25 cellular contexts compared by ENCODE assay signal in the genomic region with DNA sequence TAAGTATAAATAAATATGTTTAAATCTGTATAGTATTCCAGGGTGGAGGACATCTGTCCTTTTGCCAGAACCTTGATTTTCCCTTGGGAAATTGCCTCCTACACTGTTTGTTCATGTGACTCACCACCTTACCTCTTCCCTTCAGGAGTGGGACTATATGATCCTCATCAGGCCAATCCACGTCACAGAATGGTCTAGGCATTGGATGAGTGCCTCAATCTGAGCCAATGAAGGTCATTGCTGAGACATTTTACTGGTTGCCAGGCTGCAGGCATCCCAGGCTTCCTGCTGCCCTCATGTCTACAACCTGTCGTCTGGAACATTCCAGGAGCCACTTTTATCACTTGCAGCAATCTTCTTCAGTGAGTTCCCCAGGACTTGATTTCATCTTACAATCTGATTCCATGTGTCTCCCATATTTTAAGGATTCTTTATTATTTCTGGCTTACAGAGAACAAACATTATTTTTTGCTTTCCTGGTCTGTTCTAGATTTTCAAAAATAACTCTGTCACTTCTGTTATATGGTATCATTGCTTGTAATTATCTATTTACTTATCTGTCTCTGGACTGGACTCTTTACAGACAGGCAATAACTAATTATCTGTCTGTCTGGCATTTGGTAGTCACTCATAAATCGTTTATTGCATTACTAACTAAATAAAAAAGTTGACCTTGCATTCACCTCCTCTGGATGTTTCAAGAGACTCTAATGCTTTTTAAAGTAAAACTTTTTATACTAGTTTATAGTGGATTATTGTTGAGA.
DNase-seq lines count a peak whose midpoint lies in the region; FAIRE-seq and TF ChIP-seq lines count a peak whose summit lies in the region.
"Had no signal": no experiment of that assay in that cellular context is flagged by ENCODE, and none has a peak within 500 bp of the region (broad histone marks: within the 10 kb centered on the region; RNA-seq: fewer than 3 reads in every experiment).

No MANE protein-coding gene starts in this region.

- H3K27me3 Mint-ChIP-seq in HFFc6 (ENCODE audit: insufficient read depth), result peaks cover 9% of the 10 kb centered on the region
- no peaks in the 10 kb centered on the region for H3K27me3 Mint-ChIP-seq in nephron (ENCODE audit: low read depth)

- H3K4me3 ChIP-seq in bronchial epithelial cell (ENCODE audit: low read depth, low read length), result no peak overlapping the region
- H3K4me3 ChIP-seq: esophagus muscularis mucosa, upper lobe of left lung had no signal

- H3K27ac Mint-ChIP-seq in HFFc6 (no peak overlapping the region), nephron (peak overlapping the region in 2 of 3 experiments; percentile 27 to 79)
- H3K27ac Mint-ChIP-seq: activated CD8-positive, alpha-beta T cell treated with anti-CD3 and anti-CD28 coated beads for 36 hours; activated naive CD4-positive, alpha-beta T cell treated with anti-CD3 and anti-CD28 coated beads for 36 hours; activated T-helper 1 cell treated with anti-CD3 and anti-CD28 coated beads, Interleukin-12 subunit alpha, Interleukin-12 subunit beta, Interleukin-2, Interleukin-4 antibody, amounts not matched to agents 30 ng/mL and 10 ng/mL and 1 ng/mL, durations not matched to agents 14 hours and 24 hours and 36 hours; CD8-positive, alpha-beta T cell; H9; stimulated activated effector memory CD8-positive, alpha-beta T cell treated with anti-CD3 and anti-CD28 coated beads, Interleukin-12 subunit alpha, Interleukin-12 subunit beta, amount 100 ng/mL, for 72 hours; T-helper 1 cell treated with Interleukin-12 subunit alpha and Interleukin-12 subunit beta and Interleukin-4 antibody, amounts not matched to agents 30 μg/mL and 1 μg/mL, for 36 hours had no signal

- no peak overlapping the region for H3K4me3 Mint-ChIP-seq in HFFc6
- no peak overlapping the region for H3K4me3 Mint-ChIP-seq in nephron
- H3K4me3 Mint-ChIP-seq: activated CD8-positive, alpha-beta T cell treated with anti-CD3 and anti-CD28 coated beads for 36 hours; activated naive CD4-positive, alpha-beta T cell treated with anti-CD3 and anti-CD28 coated beads for 36 hours; activated T-helper 1 cell treated with anti-CD3 and anti-CD28 coated beads, Interleukin-12 subunit alpha, Interleukin-12 subunit beta, Interleukin-2, Interleukin-4 antibody, amounts not matched to agents 30 ng/mL and 10 ng/mL and 1 ng/mL, durations not matched to agents 14 hours and 24 hours and 36 hours; CD8-positive, alpha-beta T cell; H9; stimulated activated effector memory CD8-positive, alpha-beta T cell treated with anti-CD3 and anti-CD28 coated beads, Interleukin-12 subunit alpha, Interleukin-12 subunit beta, amount 100 ng/mL, for 72 hours; T-helper 1 cell treated with Interleukin-12 subunit alpha and Interleukin-12 subunit beta and Interleukin-4 antibody, amounts not matched to agents 30 μg/mL and 1 μg/mL, for 36 hours had no signal

- peaks cover 5% of the 10 kb centered on the region for H3K27me3 ChIP-seq in bronchial epithelial cell (ENCODE audit: control insufficient read depth, insufficient read depth, low read length)
- H3K27me3 ChIP-seq: esophagus muscularis mucosa, upper lobe of left lung had no signal

- H3K4me1 Mint-ChIP-seq in HFFc6 (ENCODE audit: low read depth), result peaks cover 12% of the 10 kb centered on the region
- H3K4me1 Mint-ChIP-seq in nephron, result peaks cover 54% of the 10 kb centered on the region
- H3K4me1 Mint-ChIP-seq: stimulated activated effector memory CD8-positive, alpha-beta T cell treated with anti-CD3 and anti-CD28 coated beads, Interleukin-12 subunit alpha, Interleukin-12 subunit beta, amount 100 ng/mL, for 72 hours had no signal

- H3K36me3 ChIP-seq in bronchial epithelial cell (ENCODE audit: control insufficient read depth, insufficient read depth, low read length), result no peaks in the 10 kb centered on the region
- H3K36me3 ChIP-seq: esophagus muscularis mucosa, upper lobe of left lung had no signal

- H3K9me3 Mint-ChIP-seq in HFFc6, result no peaks in the 10 kb centered on the region
- H3K9me3 Mint-ChIP-seq in nephron, result no peaks in the 10 kb centered on the region
- H3K9me3 Mint-ChIP-seq: activated CD8-positive, alpha-beta T cell treated with anti-CD3 and anti-CD28 coated beads for 36 hours; activated T-helper 1 cell treated with anti-CD3 and anti-CD28 coated beads, Interleukin-12 subunit alpha, Interleukin-12 subunit beta, Interleukin-2, Interleukin-4 antibody, amounts not matched to agents 30 ng/mL and 10 ng/mL and 1 ng/mL, durations not matched to agents 14 hours and 24 hours and 36 hours had no signal

- no peak for TF ChIP-seq CTCF in HFFc6 (IDR thresholded peaks at IDR 0.05)
- no peak for TF ChIP-seq CTCF in bronchial epithelial cell (IDR thresholded peaks at IDR 0.05; ENCODE audit: insufficient read depth, low read length, severe bottlenecking)
- no peak for TF ChIP-seq CTCF in nephron (IDR thresholded peaks at IDR 0.05; ENCODE audit: unreplicated experiment in 3 of 3)

- DNase-seq in DMS53 (lab: John Stamatoyannopoulos, UW), result peak; percentile 67
- peak; percentile 13 for DNase-seq in HFFc6
- DNase-seq in bronchial epithelial cell (ENCODE audit: low read depth), result peak; percentile 83
- DNase-seq in NCI-H1436 treated with DMSO at 0.1 percent for 48 hours (lab: John Stamatoyannopoulos, UW), result no peak
- DNase-seq in Ammon's horn (ENCODE audit: low spot score), result no peak
- DNase-seq in globus pallidus (ENCODE audit: low spot score), result no peak
- DNase-seq: activated CD4-positive, CD25-positive, alpha-beta regulatory T cell treated with anti-CD3 and anti-CD28 coated beads, Interleukin-2, amount 50 U/mL, for 72 hours; activated CD8-positive, alpha-beta memory T cell treated with anti-CD3 and anti-CD28 coated beads, Interleukin-2, amount 50 U/mL, for 48 hours; activated CD8-positive, alpha-beta T cell treated with anti-CD3 and anti-CD28 coated beads for 36 hours; activated naive CD4-positive, alpha-beta T cell treated with anti-CD3 and anti-CD28 coated beads for 36 hours; CD8-positive, alpha-beta T cell; foreskin melanocyte; H9; NCI-H1694; NCI-H446 treated with DMSO at 0.1 percent for 48 hours; NCI-H82; RPMI8226; upper lobe of left lung had no signal

- no peak for FAIRE-seq in bronchial epithelial cell (lab: Jason Lieb, UNC)
- FAIRE-seq: GM12892, TTC549 had no signal

- H3K36me3 Mint-ChIP-seq in HFFc6 (ENCODE audit: low read depth) (no peaks in the 10 kb centered on the region), nephron (ENCODE audit: low read depth) (no peaks in the 10 kb centered on the region)
- H3K36me3 Mint-ChIP-seq: CD8-positive, alpha-beta T cell; stimulated activated effector memory CD8-positive, alpha-beta T cell treated with anti-CD3 and anti-CD28 coated beads, Interleukin-12 subunit alpha, Interleukin-12 subunit beta, amount 100 ng/mL, for 72 hours had no signal

Comparison
In these comparisons a context has a peak if more than half of its experiments do, and no peak if none do; other contexts are left out.
1. DNase-seq: peak in DMS53 (single experiment), HFFc6 (single experiment) and bronchial epithelial cell (single experiment); none in NCI-H1436 treated with DMSO at 0.1 percent for 48 hours (single experiment), Ammon's horn (single experiment) and globus pallidus (single experiment).